Comparison of ENCODE assay signal across 8 cellular contexts in the genomic region with DNA sequence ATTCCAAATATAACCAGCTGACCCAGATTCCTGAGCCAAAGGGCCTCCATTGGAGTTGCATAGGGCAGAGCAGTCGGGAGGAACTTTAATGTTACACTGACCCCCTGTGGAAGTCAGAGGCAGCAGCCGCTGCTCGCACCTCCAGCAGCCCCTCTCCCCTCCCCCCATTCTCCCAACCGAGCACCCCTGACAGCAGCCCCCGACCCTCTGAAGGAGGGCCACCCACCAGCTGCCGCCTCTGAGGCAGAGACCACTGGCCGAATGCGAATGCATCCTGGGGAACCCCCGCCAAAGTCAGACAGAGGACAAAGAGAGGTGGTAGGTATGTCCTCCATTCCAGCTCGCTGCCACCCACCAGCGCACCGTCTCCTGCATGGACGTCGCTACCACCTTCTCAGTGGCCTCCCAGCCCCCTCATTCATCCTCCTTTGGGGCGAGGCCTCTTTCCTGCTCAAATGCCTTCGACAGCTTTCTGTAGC.
DNase-seq lines count a peak whose midpoint lies in the region; ATAC-seq and TF ChIP-seq lines count a peak whose summit lies in the region.

No MANE protein-coding gene starts in this region.

- H3K27ac ChIP-seq in PC-9, result no peak overlapping the region
- H3K27ac ChIP-seq in CD4-positive, alpha-beta memory T cell (ENCODE audit: low read depth, low read length), result no peak overlapping the region

- no peak overlapping the region for H3K4me3 ChIP-seq in PC-9
- H3K4me3 ChIP-seq in CD4-positive, alpha-beta memory T cell (ENCODE audit: low read length in 2 of 2), result no peak overlapping the region

- TF ChIP-seq CTCF in PC-9 (conservative IDR thresholded peaks at IDR 0.05), result peak; percentile 70
- TF ChIP-seq CTCF in nephron progenitor cell (IDR thresholded peaks at IDR 0.05), result peak; percentile 76

- peak overlapping the region; percentile 29 for H3K27ac Mint-ChIP-seq in nephron progenitor cell
- no peak overlapping the region for H3K27ac Mint-ChIP-seq in CD4-positive, alpha-beta memory T cell

- DNase-seq in DMS153 treated with DMSO at 0.1 percent for 48 hours (lab: John Stamatoyannopoulos, UW; ENCODE audit: unreplicated experiment) (peak; percentile 45), DMS153 (lab: John Stamatoyannopoulos, UW) (no peak), HK-2 (ENCODE audit: unreplicated experiment) (peak; percentile 28), PC-9 (peak in 1 of 2 experiments; percentile 27), nephron progenitor cell (peak; percentile 69)
- DNase-seq in CD4-positive, alpha-beta memory T cell, result no peak

- no TSS peak for BruUV-seq in PC-9 (replicated peaks; lab: Mats Ljungman, UMichigan)

- no peaks in the 10 kb centered on the region for H3K79me2 ChIP-seq in PC-9 (ENCODE audit: low read depth)

- H3K9me3 Mint-ChIP-seq in nephron progenitor cell, result peaks cover 3% of the 10 kb centered on the region
- no peaks in the 10 kb centered on the region for H3K9me3 Mint-ChIP-seq in CD4-positive, alpha-beta memory T cell

- no peaks in the 10 kb centered on the region for H3K27me3 Mint-ChIP-seq in nephron progenitor cell (ENCODE audit: low read depth, poor library complexity)
- no peaks in the 10 kb centered on the region for H3K27me3 Mint-ChIP-seq in CD4-positive, alpha-beta memory T cell

- intact Hi-C loops in PC-9 (cut with micrococcal nuclease; ENCODE audit: unreplicated experiment), result no loop called here
- intact Hi-C loops in CD4-positive, alpha-beta memory T cell (cut with micrococcal nuclease), result no loop called here

- no peaks in the 10 kb centered on the region for H3K27me3 ChIP-seq in PC-9 (ENCODE audit: insufficient read depth, low read depth)
- no peaks in the 10 kb centered on the region for H3K27me3 ChIP-seq in CD4-positive, alpha-beta memory T cell (ENCODE audit: insufficient read depth, low read length)

- CTCF ChIA-PET in PC-9 (lab: Charles Lee), result interaction anchor here (1.1 kb wide), 1 partner anchor 184 kb away, joined by 3 read pairs; no protein-coding TSS in a partner anchor
- CTCF ChIA-PET in CD4-positive, alpha-beta memory T cell (lab: Charles Lee; ENCODE audit: partially characterized antibody), result no interaction called here

- H3K4me1 ChIP-seq in PC-9 (replicated peaks; ENCODE audit: insufficient read depth), result peaks cover 4% of the 10 kb centered on the region; the same call in 1 of the 2 replicates
- no peaks in the 10 kb centered on the region for H3K4me1 ChIP-seq in CD4-positive, alpha-beta memory T cell (ENCODE audit: insufficient read depth, low read length)

- no peaks in the 10 kb centered on the region for H4K20me1 ChIP-seq in PC-9 (ENCODE audit: insufficient read depth)

- no peaks in the 10 kb centered on the region for H3K36me3 ChIP-seq in PC-9 (ENCODE audit: low read depth)
- no peaks in the 10 kb centered on the region for H3K36me3 ChIP-seq in CD4-positive, alpha-beta memory T cell (ENCODE audit: insufficient read depth, low read length)

- H3K4me2 ChIP-seq in PC-9, result no peak overlapping the region

- no peak overlapping the region for H2AFZ ChIP-seq in PC-9

- ATAC-seq in esophagus mucosa (peak; percentile 64), GM21786 (IDR thresholded peaks at IDR 0.05; ENCODE audit: unreplicated experiment) (no peak)

- H3K4me3 Mint-ChIP-seq in nephron progenitor cell, result peak overlapping the region; percentile 53
- H3K4me3 Mint-ChIP-seq in CD4-positive, alpha-beta memory T cell, result no peak overlapping the region

- POLR2A ChIA-PET in PC-9 (lab: Charles Lee; ENCODE audit: unreplicated experiment), result no interaction called here
- POLR2A ChIA-PET in CD4-positive, alpha-beta memory T cell (lab: Charles Lee; ENCODE audit: partially characterized antibody), result no interaction called here

- no peaks in the 10 kb centered on the region for H3F3A ChIP-seq in PC-9 (ENCODE audit: insufficient read depth, low read depth)

- H3K36me3 Mint-ChIP-seq in nephron progenitor cell (ENCODE audit: low read depth), result no peaks in the 10 kb centered on the region
- no peaks in the 10 kb centered on the region for H3K36me3 Mint-ChIP-seq in CD4-positive, alpha-beta memory T cell

- H3K9me2 ChIP-seq in PC-9 (ENCODE audit: insufficient read depth), result no peaks in the 10 kb centered on the region

- H3K4me1 Mint-ChIP-seq in nephron progenitor cell, result peaks cover 44% of the 10 kb centered on the region
- H3K4me1 Mint-ChIP-seq in CD4-positive, alpha-beta memory T cell, result peaks cover 0 to 6% (median 1%) of the 10 kb centered on the region in 4 donors

- no peaks in the 10 kb centered on the region for H3K9me3 ChIP-seq in PC-9 (ENCODE audit: insufficient read depth, low read depth)
- H3K9me3 ChIP-seq in CD4-positive, alpha-beta memory T cell (ENCODE audit: control insufficient read depth in 1 of 2, low read length in 2 of 2), result no peaks in the 10 kb centered on the region

Comparison
In these comparisons a context has a peak if more than half of its experiments do, and no peak if none do; other contexts are left out.
1. DNase-seq: peak in DMS153 treated with DMSO at 0.1 percent for 48 hours (single experiment), HK-2 (single experiment) and nephron progenitor cell (single experiment); none in DMS153 (single experiment) and CD4-positive, alpha-beta memory T cell (0 of 5).